1 cellular context compared by ENCODE assay signal in the genomic region with DNA sequence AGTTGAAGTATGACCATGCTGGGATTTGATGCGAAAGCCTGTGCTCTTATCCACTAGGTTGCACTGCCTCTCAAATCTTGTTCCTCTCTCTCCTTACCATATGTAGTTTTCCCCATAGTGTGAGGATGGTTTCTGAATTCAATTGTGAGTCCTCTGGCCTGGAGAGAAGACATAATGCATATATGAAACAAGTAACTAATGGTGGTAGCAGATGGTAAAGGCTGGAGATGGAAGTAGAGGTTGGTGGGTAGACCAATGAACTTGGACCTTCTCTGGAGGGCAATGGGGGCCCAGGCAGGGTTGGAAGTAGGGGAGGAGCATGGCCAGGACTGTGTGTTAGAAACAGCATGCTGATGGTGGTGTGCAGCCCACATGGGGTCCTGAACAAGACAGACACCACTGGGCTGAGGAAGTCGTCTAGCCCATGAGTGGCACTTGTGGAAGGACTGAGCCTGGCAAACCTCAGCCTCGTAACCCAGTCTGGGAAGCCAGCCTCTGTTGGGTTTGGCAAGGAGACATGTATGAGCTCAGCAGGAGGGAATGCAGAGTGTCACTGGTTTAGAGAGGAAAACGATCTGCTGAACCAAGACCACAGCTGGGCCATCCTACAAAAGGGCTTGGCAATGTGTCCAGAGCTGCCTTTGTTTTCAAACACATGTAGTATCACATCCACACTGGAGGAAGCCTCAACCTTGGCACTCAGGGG.
TF ChIP-seq lines count a peak whose summit lies in the region.

No MANE protein-coding gene starts in this region.

TF ChIP-seq in SK-N-SH, 30 proteins besides CTCF, POLR2A, EP300 and RAD21:
- TF ChIP-seq, protein P1, sequence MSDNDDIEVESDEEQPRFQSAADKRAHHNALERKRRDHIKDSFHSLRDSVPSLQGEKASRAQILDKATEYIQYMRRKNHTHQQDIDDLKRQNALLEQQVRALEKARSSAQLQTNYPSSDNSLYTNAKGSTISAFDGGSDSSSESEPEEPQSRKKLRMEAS (IDR thresholded peaks at IDR 0.05; ENCODE audit: low read depth) = peak; percentile 69; the same call in 1 of the 2 replicates
- TF ChIP-seq MEF2A (IDR thresholded peaks at IDR 0.05; ENCODE audit: borderline replicate concordance, low read depth) (peak; percentile 23; the same call in 1 of the 2 replicates), MXI1 (IDR thresholded peaks at IDR 0.05; ENCODE audit: low read depth, low read length) (no peak), POLR2AphosphoS5 (IDR thresholded peaks at IDR 0.05; ENCODE audit: low read depth, low read length) (no peak; the same call in 1 of the 2 replicates), JUND (IDR thresholded peaks at IDR 0.05) (peak; percentile 87), FOXJ3 (CRISPR knock-in tag; IDR thresholded peaks at IDR 0.05) (no peak), TEAD4 (IDR thresholded peaks at IDR 0.05; ENCODE audit: borderline replicate concordance, insufficient read depth) (peak; percentile 81), EZH2phosphoT487 (IDR thresholded peaks at IDR 0.05; ENCODE audit: borderline replicate concordance, low read depth) (no peak), ELF1 (IDR thresholded peaks at IDR 0.05) (no peak), FOXM1 (IDR thresholded peaks at IDR 0.05; ENCODE audit: low read depth) (no peak), TCF12 (IDR thresholded peaks at IDR 0.05) (peak; percentile 93), NRF1 (IDR thresholded peaks at IDR 0.05; ENCODE audit: low read depth, low read length) (no peak), CHD2 (IDR thresholded peaks at IDR 0.05; ENCODE audit: low read length, partially characterized antibody) (no peak), RXRA (IDR thresholded peaks at IDR 0.05; ENCODE audit: borderline replicate concordance, low read depth) (peak; percentile 60; the same call in 1 of the 2 replicates), SIN3A (IDR thresholded peaks at IDR 0.05; ENCODE audit: borderline replicate concordance, low read depth, low read length) (no peak), SMC3 (IDR thresholded peaks at IDR 0.05; ENCODE audit: low read depth, low read length) (no peak), NFIC (IDR thresholded peaks at IDR 0.05; ENCODE audit: borderline replicate concordance) (peak; percentile 97), RCOR1 (IDR thresholded peaks at IDR 0.05; ENCODE audit: low read length) (no peak), GABPA (IDR thresholded peaks at IDR 0.05; ENCODE audit: low read depth) (no peak), RFX5 (IDR thresholded peaks at IDR 0.05; ENCODE audit: low read length) (no peak), GATA2 (CRISPR knock-in tag; IDR thresholded peaks at IDR 0.05) (no peak), YY1 (IDR thresholded peaks at IDR 0.05; ENCODE audit: low read depth) (no peak), FOSL2 (IDR thresholded peaks at IDR 0.05; ENCODE audit: borderline replicate concordance, low read depth) (peak; percentile 61), TAF1 (IDR thresholded peaks at IDR 0.05; ENCODE audit: borderline replicate concordance, low read depth, low read length) (no peak)
- TF ChIP-seq, protein P2, sequence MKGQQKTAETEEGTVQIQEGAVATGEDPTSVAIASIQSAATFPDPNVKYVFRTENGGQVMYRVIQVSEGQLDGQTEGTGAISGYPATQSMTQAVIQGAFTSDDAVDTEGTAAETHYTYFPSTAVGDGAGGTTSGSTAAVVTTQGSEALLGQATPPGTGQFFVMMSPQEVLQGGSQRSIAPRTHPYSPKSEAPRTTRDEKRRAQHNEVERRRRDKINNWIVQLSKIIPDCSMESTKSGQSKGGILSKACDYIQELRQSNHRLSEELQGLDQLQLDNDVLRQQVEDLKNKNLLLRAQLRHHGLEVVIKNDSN (IDR thresholded peaks at IDR 0.05; ENCODE audit: borderline replicate concordance, low read depth) = no peak; the same call in 1 of the 2 replicates
- TF ChIP-seq, protein P3, sequence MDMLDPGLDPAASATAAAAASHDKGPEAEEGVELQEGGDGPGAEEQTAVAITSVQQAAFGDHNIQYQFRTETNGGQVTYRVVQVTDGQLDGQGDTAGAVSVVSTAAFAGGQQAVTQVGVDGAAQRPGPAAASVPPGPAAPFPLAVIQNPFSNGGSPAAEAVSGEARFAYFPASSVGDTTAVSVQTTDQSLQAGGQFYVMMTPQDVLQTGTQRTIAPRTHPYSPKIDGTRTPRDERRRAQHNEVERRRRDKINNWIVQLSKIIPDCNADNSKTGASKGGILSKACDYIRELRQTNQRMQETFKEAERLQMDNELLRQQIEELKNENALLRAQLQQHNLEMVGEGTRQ (IDR thresholded peaks at IDR 0.05; ENCODE audit: borderline replicate concordance, low read depth, low read length) = no peak
- TF ChIP-seq, protein P4, sequence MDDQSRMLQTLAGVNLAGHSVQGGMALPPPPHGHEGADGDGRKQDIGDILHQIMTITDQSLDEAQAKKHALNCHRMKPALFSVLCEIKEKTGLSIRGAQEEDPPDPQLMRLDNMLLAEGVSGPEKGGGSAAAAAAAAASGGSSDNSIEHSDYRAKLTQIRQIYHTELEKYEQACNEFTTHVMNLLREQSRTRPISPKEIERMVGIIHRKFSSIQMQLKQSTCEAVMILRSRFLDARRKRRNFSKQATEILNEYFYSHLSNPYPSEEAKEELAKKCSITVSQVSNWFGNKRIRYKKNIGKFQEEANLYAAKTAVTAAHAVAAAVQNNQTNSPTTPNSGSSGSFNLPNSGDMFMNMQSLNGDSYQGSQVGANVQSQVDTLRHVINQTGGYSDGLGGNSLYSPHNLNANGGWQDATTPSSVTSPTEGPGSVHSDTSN (IDR thresholded peaks at IDR 0.05) = peak; percentile 89
- TF ChIP-seq, protein P5, sequence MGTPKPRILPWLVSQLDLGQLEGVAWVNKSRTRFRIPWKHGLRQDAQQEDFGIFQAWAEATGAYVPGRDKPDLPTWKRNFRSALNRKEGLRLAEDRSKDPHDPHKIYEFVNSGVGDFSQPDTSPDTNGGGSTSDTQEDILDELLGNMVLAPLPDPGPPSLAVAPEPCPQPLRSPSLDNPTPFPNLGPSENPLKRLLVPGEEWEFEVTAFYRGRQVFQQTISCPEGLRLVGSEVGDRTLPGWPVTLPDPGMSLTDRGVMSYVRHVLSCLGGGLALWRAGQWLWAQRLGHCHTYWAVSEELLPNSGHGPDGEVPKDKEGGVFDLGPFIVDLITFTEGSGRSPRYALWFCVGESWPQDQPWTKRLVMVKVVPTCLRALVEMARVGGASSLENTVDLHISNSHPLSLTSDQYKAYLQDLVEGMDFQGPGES (IDR thresholded peaks at IDR 0.05; ENCODE audit: low read depth, low read length) = no peak
- TF ChIP-seq, protein P6, sequence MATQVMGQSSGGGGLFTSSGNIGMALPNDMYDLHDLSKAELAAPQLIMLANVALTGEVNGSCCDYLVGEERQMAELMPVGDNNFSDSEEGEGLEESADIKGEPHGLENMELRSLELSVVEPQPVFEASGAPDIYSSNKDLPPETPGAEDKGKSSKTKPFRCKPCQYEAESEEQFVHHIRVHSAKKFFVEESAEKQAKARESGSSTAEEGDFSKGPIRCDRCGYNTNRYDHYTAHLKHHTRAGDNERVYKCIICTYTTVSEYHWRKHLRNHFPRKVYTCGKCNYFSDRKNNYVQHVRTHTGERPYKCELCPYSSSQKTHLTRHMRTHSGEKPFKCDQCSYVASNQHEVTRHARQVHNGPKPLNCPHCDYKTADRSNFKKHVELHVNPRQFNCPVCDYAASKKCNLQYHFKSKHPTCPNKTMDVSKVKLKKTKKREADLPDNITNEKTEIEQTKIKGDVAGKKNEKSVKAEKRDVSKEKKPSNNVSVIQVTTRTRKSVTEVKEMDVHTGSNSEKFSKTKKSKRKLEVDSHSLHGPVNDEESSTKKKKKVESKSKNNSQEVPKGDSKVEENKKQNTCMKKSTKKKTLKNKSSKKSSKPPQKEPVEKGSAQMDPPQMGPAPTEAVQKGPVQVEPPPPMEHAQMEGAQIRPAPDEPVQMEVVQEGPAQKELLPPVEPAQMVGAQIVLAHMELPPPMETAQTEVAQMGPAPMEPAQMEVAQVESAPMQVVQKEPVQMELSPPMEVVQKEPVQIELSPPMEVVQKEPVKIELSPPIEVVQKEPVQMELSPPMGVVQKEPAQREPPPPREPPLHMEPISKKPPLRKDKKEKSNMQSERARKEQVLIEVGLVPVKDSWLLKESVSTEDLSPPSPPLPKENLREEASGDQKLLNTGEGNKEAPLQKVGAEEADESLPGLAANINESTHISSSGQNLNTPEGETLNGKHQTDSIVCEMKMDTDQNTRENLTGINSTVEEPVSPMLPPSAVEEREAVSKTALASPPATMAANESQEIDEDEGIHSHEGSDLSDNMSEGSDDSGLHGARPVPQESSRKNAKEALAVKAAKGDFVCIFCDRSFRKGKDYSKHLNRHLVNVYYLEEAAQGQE (IDR thresholded peaks at IDR 0.05; ENCODE audit: low read depth, low read length) = no peak
- TF ChIP-seq, protein P7, sequence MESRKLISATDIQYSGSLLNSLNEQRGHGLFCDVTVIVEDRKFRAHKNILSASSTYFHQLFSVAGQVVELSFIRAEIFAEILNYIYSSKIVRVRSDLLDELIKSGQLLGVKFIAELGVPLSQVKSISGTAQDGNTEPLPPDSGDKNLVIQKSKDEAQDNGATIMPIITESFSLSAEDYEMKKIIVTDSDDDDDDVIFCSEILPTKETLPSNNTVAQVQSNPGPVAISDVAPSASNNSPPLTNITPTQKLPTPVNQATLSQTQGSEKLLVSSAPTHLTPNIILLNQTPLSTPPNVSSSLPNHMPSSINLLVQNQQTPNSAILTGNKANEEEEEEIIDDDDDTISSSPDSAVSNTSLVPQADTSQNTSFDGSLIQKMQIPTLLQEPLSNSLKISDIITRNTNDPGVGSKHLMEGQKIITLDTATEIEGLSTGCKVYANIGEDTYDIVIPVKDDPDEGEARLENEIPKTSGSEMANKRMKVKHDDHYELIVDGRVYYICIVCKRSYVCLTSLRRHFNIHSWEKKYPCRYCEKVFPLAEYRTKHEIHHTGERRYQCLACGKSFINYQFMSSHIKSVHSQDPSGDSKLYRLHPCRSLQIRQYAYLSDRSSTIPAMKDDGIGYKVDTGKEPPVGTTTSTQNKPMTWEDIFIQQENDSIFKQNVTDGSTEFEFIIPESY (IDR thresholded peaks at IDR 0.05; ENCODE audit: borderline replicate concordance, low read depth) = peak; percentile 69; the same call in 1 of the 2 replicates
